ENCODE assay signal across 22 cellular contexts in genomic region chr11:102957953-102958352, GRCh38. TPM values are rescaled to one million over a fixed set of nuclear protein-coding genes. Genes with fewer than 3 reads are reported as not detected.
A peak's percentile ranks its signal among the peaks of the same experiment; 100 is the strongest.
DNase-seq lines count a peak whose midpoint lies in the region; FAIRE-seq and TF ChIP-seq lines count a peak whose summit lies in the region.
"Had no signal": no experiment of that assay in that cellular context is flagged by ENCODE, and none has a peak within 500 bp of the region (broad histone marks: within the 10 kb centered on the region; RNA-seq: fewer than 3 reads in every experiment).

No MANE protein-coding gene starts in this region.

- H3K4me1 ChIP-seq in astrocyte (ENCODE audit: insufficient read depth, low read length): no peaks in the 10 kb centered on the region
- peaks cover 9% of the 10 kb centered on the region for H3K4me1 ChIP-seq in keratinocyte (ENCODE audit: control insufficient read depth, extremely low read depth, insufficient read depth, low read length)
- no peaks in the 10 kb centered on the region for H3K4me1 ChIP-seq in osteoblast (ENCODE audit: insufficient read depth, low read length)

- no peaks in the 10 kb centered on the region for H4K20me1 ChIP-seq in astrocyte (ENCODE audit: insufficient read depth, low read length)
- no peaks in the 10 kb centered on the region for H4K20me1 ChIP-seq in keratinocyte (ENCODE audit: control insufficient read depth, extremely low read depth, insufficient read depth, low read length)
- H4K20me1 ChIP-seq in osteoblast (ENCODE audit: insufficient read depth, low read length): no peaks in the 10 kb centered on the region

- FAIRE-seq in H54 (lab: Jason Lieb, UNC) (peak; percentile 57), HTR-8/SVneo (lab: Jason Lieb, UNC) (peak; percentile 69), astrocyte (lab: Jason Lieb, UNC) (no peak), keratinocyte (lab: Jason Lieb, UNC) (peak; percentile 92)

- no peaks in the 10 kb centered on the region for H3K9me3 Mint-ChIP-seq in astrocyte (ENCODE audit: unreplicated experiment)
- H3K9me3 Mint-ChIP-seq: GM23338 had no signal

- H3K9ac ChIP-seq in astrocyte (ENCODE audit: low read length): no peak overlapping the region
- H3K9ac ChIP-seq in keratinocyte (ENCODE audit: control insufficient read depth, extremely low read depth, insufficient read depth, low read length): no peak overlapping the region
- H3K9ac ChIP-seq: SK-N-SH had no signal

- no peaks in the 10 kb centered on the region for H3K79me2 ChIP-seq in astrocyte (ENCODE audit: insufficient read depth, low read length)
- H3K79me2 ChIP-seq in keratinocyte (ENCODE audit: control insufficient read depth, insufficient read depth, low read length): no peaks in the 10 kb centered on the region
- no peaks in the 10 kb centered on the region for H3K79me2 ChIP-seq in osteoblast (ENCODE audit: insufficient read depth, low read length)

- H3K9me3 ChIP-seq in astrocyte (ENCODE audit: insufficient read depth, low read depth, low read length) (no peaks in the 10 kb centered on the region), keratinocyte (ENCODE audit: control insufficient read depth, low read depth, low read length) (no peaks in the 10 kb centered on the region), osteoblast (ENCODE audit: low read depth, low read length) (no peaks in the 10 kb centered on the region)
- H3K9me3 ChIP-seq: SK-N-SH had no signal

- H2AFZ ChIP-seq in astrocyte (ENCODE audit: low read depth, low read length) (no peak overlapping the region), keratinocyte (ENCODE audit: control insufficient read depth, low read length) (no peak overlapping the region), osteoblast (ENCODE audit: low read length) (no peak overlapping the region)
- H2AFZ ChIP-seq: GM23338 had no signal

- H3K9me1 ChIP-seq in keratinocyte (ENCODE audit: control insufficient read depth, extremely low read depth, insufficient read depth, low read length): no peaks in the 10 kb centered on the region

- TF ChIP-seq CTCF in astrocyte (IDR thresholded peaks at IDR 0.05; ENCODE audit: insufficient read depth, low read depth, low read length): no peak
- no peak for TF ChIP-seq CTCF in keratinocyte (optimal IDR thresholded peaks at IDR 0.05 in 1 of 3, IDR thresholded peaks at IDR 0.05 in 1 of 3, conservative IDR thresholded peaks at IDR 0.05 in 1 of 3; ENCODE audit: extremely low read depth in 1 of 3, insufficient read depth in 2 of 3, low read length in 3 of 3)
- TF ChIP-seq CTCF in osteoblast (IDR thresholded peaks at IDR 0.05; ENCODE audit: extremely low read depth, low read depth, low read length): no peak

- H3K27ac ChIP-seq in astrocyte (ENCODE audit: low read depth, low read length): no peak overlapping the region
- H3K27ac ChIP-seq in keratinocyte (ENCODE audit: control insufficient read depth, insufficient read depth, low read length): no peak overlapping the region
- no peak overlapping the region for H3K27ac ChIP-seq in osteoblast (ENCODE audit: low read depth, low read length)

- peaks cover 3% of the 10 kb centered on the region for H3K27me3 Mint-ChIP-seq in astrocyte (ENCODE audit: low read depth, unreplicated experiment)

- TF ChIP-seq POLR2A in H54 (IDR thresholded peaks at IDR 0.05; ENCODE audit: low read depth, low read length): no peak

- H3K27me3 ChIP-seq in astrocyte (ENCODE audit: insufficient read depth, low read length) (no peaks in the 10 kb centered on the region), keratinocyte (ENCODE audit: control insufficient read depth, extremely low read depth, insufficient read depth, low read length) (no peaks in the 10 kb centered on the region), osteoblast (ENCODE audit: insufficient read depth, low read length) (no peaks in the 10 kb centered on the region)

- dilution Hi-C loops in keratinocyte (cut with MboI; ENCODE audit: extremely low pct_ligation_motif_present, low sequenced_read_pairs): no loop called here

- H3K36me3 ChIP-seq in astrocyte (ENCODE audit: insufficient read depth, low read length) (no peaks in the 10 kb centered on the region), keratinocyte (ENCODE audit: control insufficient read depth in 2 of 2, extremely low read depth in 1 of 2, insufficient read depth in 2 of 2, low read length in 2 of 2) (no peaks in the 10 kb centered on the region), osteoblast (ENCODE audit: insufficient read depth, low read length) (no peaks in the 10 kb centered on the region)

- H3K4me3 Mint-ChIP-seq in astrocyte (ENCODE audit: unreplicated experiment): no peak overlapping the region
- H3K4me3 Mint-ChIP-seq: GM23338 had no signal

- H3K36me3 Mint-ChIP-seq in astrocyte (ENCODE audit: low read depth, unreplicated experiment): no peaks in the 10 kb centered on the region

- H3K4me1 Mint-ChIP-seq in astrocyte (ENCODE audit: low read depth, unreplicated experiment): peaks cover 4% of the 10 kb centered on the region
- H3K4me1 Mint-ChIP-seq: GM23338 had no signal

- H3K4me3 ChIP-seq in astrocyte (ENCODE audit: insufficient read depth, low read depth, low read length): no peak overlapping the region
- H3K4me3 ChIP-seq in keratinocyte (ENCODE audit: control insufficient read depth in 2 of 3, extremely low read depth in 1 of 3, insufficient read depth in 2 of 3, low read depth in 1 of 3, low read length in 3 of 3): no peak overlapping the region
- no peak overlapping the region for H3K4me3 ChIP-seq in osteoblast (ENCODE audit: insufficient read depth, low read length)
- H3K4me3 ChIP-seq: GM23338 had no signal

- no peak overlapping the region for H3K4me2 ChIP-seq in astrocyte (ENCODE audit: low read length)
- H3K4me2 ChIP-seq in keratinocyte (ENCODE audit: control insufficient read depth, extremely low read depth, insufficient read depth, low read depth, low read length): peak overlapping the region; percentile 42
- H3K4me2 ChIP-seq in osteoblast (ENCODE audit: insufficient read depth, low read length): no peak overlapping the region
- H3K4me2 ChIP-seq: GM23338, SK-N-SH had no signal

- no peak overlapping the region for H3K27ac Mint-ChIP-seq in astrocyte (ENCODE audit: unreplicated experiment)
- H3K27ac Mint-ChIP-seq: GM23338 had no signal

- DNase-seq in H54 (ENCODE audit: insufficient read length, low spot score) (no peak), HTR-8/SVneo (ENCODE audit: insufficient read length, low spot score) (peak; percentile 50), astrocyte (ENCODE audit: low read depth) (peak; percentile 61), keratinocyte (ENCODE audit: low read depth, low spot score) (peak; percentile 50), OCI-M2 (lab: John Stamatoyannopoulos, UW; ENCODE audit: unreplicated experiment) (no peak), osteoblast (ENCODE audit: insufficient read length, low spot score, missing footprints) (no peak), NCI-H510A (lab: John Stamatoyannopoulos, UW) (no peak)
- DNase-seq: C1 segment of cervical spinal cord, DMS 273 treated with DMSO at 0.1 percent for 48 hours, EL, KBM-7, MM.1S, NCI-H1105, NCI-H187, NCI-H2171, NCI-H446 treated with DMSO at 0.1 percent for 48 hours, OCI-M1, Right ventricle myocardium superior, SK-N-SH, T-helper 1 cell had no signal

RNA-seq across cellular contexts. Expression of gene MMP13, which starts 2.4 kb away (rescaled TPM):
- total RNA-seq in astrocyte (1.2 and 3.9 TPM in 2 replicates), osteoblast (1.8 and 2.5 TPM in 2 replicates)
- 0.05 TPM in 1 of 3 replicates, not detected in the others for polyA plus RNA-seq in keratinocyte
- polyA plus RNA-seq in keratinocyte (2011; ENCODE audit: low read depth): not detected
- not detected in 2 replicates for polyA plus RNA-seq in keratinocyte (2011; cell fraction: cytosol; rRNA removed)
- 0.12 TPM in 1 of 2 replicates, not detected in the other for polyA plus RNA-seq in keratinocyte (2011; cell fraction: nucleus; rRNA removed)
- polyA plus RNA-seq in keratinocyte (2012; ENCODE audit: low replicate concordance): not detected in 2 replicates
- polyA minus RNA-seq in keratinocyte: not detected in 3 replicates
- not detected for polyA minus RNA-seq in keratinocyte (2011; cell fraction: cytosol; rRNA and poly(A)+ RNA removed)
- polyA minus RNA-seq in keratinocyte (2011; cell fraction: nucleus; rRNA and poly(A)+ RNA removed): not detected in 2 replicates
- total RNA-seq: GM23338, HT-29, Right ventricle myocardium superior had no signal
- polyA plus RNA-seq: GM23338 had no signal

Comparison
In these comparisons a context has a peak if more than half of its experiments do, and no peak if none do; other contexts are left out.
1. DNase-seq: peak in HTR-8/SVneo (single experiment), astrocyte (single experiment) and keratinocyte (single experiment); none in H54 (single experiment), OCI-M2 (single experiment), osteoblast (single experiment) and NCI-H510A (single experiment).